ENCODE assay signal across 13 cellular contexts in the genomic region with DNA sequence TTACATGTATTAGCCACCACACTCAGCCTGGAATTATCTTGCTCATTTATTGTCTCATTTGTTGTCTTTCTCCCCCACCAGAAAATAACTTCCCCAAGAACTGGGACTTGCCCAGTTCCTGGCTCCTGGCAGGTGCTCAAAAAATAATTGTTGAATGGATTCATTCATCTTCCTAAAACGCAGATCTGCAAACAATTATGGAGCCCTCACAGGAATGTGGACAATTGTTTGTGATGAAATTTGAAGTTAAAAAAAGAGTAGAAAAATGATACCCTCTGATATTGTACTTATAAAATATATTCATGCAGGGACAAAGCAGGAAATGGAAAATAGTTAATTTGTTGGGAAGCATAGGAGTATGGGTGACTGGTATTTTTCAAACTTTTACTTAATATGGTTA.
"Had no signal": no experiment of that assay in that cellular context is flagged by ENCODE, and none has a peak within 500 bp of the region (broad histone marks: within the 10 kb centered on the region; RNA-seq: fewer than 3 reads in every experiment).

No MANE protein-coding gene starts in this region.

- ATAC-seq: left colon; naive thymus-derived CD4-positive, alpha-beta T cell had no signal

- H3K9me3 ChIP-seq: neutrophil, right atrium auricular region, tibial nerve had no signal

- H3K27ac ChIP-seq: brain microvascular endothelial cell, neutrophil, right atrium auricular region, tibial nerve, VCaP had no signal

- H3K36me3 ChIP-seq: brain microvascular endothelial cell, neutrophil, right atrium auricular region, tibial nerve had no signal

- H3K4me3 ChIP-seq: right atrium auricular region, tibial nerve had no signal

- DNase-seq: activated CD4-positive, alpha-beta memory T cell treated with anti-CD3 and anti-CD28 coated beads, Interleukin-2, amount 10 ng/mL, durations not matched to agents 7 days and 5 days; activated gamma-delta T cell; activated T-cell treated with anti-CD3 and anti-CD28 coated beads, Interleukin-2, amount 50 U/mL, for 48 hours; brain microvascular endothelial cell; cerebellar nuclear complex; left colon; naive thymus-derived CD4-positive, alpha-beta T cell; small intestine; T-helper 1 cell had no signal

- H3K27me3 ChIP-seq: brain microvascular endothelial cell, neutrophil, right atrium auricular region, tibial nerve had no signal

- H3K4me1 ChIP-seq: right atrium auricular region, tibial nerve had no signal
